In genomic region chr13:58994077-58994476, GRCh38 we compare ENCODE assay signal across 20 cellular contexts.
A peak's percentile ranks its signal among the peaks of the same experiment; 100 is the strongest.
DNase-seq lines count a peak whose midpoint lies in the region; TF ChIP-seq lines count a peak whose summit lies in the region.
"Had no signal": no experiment of that assay in that cellular context is flagged by ENCODE, and none has a peak within 500 bp of the region (broad histone marks: within the 10 kb centered on the region; RNA-seq: fewer than 3 reads in every experiment).

No MANE protein-coding gene starts in this region.

- POLR2A ChIA-PET in A673 (lab: Charles Lee; ENCODE audit: low non-redundant PET) = no interaction called here

- peaks cover 37% of the 10 kb centered on the region for H3K4me1 ChIP-seq in A673 (ENCODE audit: insufficient read depth, low read length, poor library complexity, severe bottlenecking)

- H3K27ac ChIP-seq in A673 (ENCODE audit: low read depth, low read length, poor library complexity, severe bottlenecking) = no peak overlapping the region
- H3K27ac ChIP-seq: C4-2B, GM23248, HL-60 had no signal

- H3K36me3 ChIP-seq in A673 (ENCODE audit: insufficient read depth, low read length, poor library complexity, severe bottlenecking) (no peaks in the 10 kb centered on the region), H7 (replicated peaks; ENCODE audit: control insufficient read depth, insufficient read depth, low read length) (no peaks in the 10 kb centered on the region)

- DNase-seq in A673 (ENCODE audit: low spot score) (peak; percentile 36), COLO829 (ENCODE audit: low spot score) (peak; percentile 52), SK-MEL-5 (ENCODE audit: low read depth, low spot score) (peak; percentile 87), foreskin melanocyte (peak; percentile 82), H7 (no peak), dermis blood vessel endothelial cell (no peak), HPDE6-E6E7 (ENCODE audit: extremely low spot score) (no peak), NCI-H2081 (lab: John Stamatoyannopoulos, UW) (no peak)
- DNase-seq: 8988T; Calu3; CD4-positive, alpha-beta T cell; DMS 273 treated with DMSO at 0.1 percent for 48 hours; DND-41; EL; GM23248; HCEC 1CT; IMR-90 had no signal

- no peak overlapping the region for H3K4me3 ChIP-seq in A673 (ENCODE audit: low read depth, low read length, poor library complexity, severe bottlenecking)
- H3K4me3 ChIP-seq in H7 (ENCODE audit: insufficient read depth, low read depth, low read length) = no peak overlapping the region
- H3K4me3 ChIP-seq: GM23248, K562 had no signal

- no TSS peak for BruUV-seq in A673 (replicated peaks; lab: Mats Ljungman, UMichigan)

- H3K27me3 ChIP-seq in A673 (replicated peaks; ENCODE audit: insufficient read depth, low read depth, low read length, poor library complexity) (no peaks in the 10 kb centered on the region), H7 (ENCODE audit: control insufficient read depth, insufficient read depth, low read length) (no peaks in the 10 kb centered on the region)

- in situ Hi-C loops in SK-MEL-5 (cut with HindIII; ENCODE audit: low pct_unique_long_range_greater_than_20kb, low sequenced_read_pairs) = no loop called here

- no peak for TF ChIP-seq CTCF in A673 (conservative IDR thresholded peaks at IDR 0.05; ENCODE audit: low read depth, low read length)

- no peaks in the 10 kb centered on the region for H3K9me3 ChIP-seq in A673 (ENCODE audit: low read depth, low read length, poor library complexity, severe bottlenecking)

- CTCF ChIA-PET in A673 (lab: Charles Lee) = no interaction called here

- intact Hi-C loops in A673 (cut with micrococcal nuclease; ENCODE audit: unreplicated experiment) = no loop called here

Comparison
In these comparisons a context has a peak if more than half of its experiments do, and no peak if none do; other contexts are left out.
1. DNase-seq: peak in A673 (single experiment), COLO829 (single experiment), SK-MEL-5 (single experiment) and foreskin melanocyte (single experiment); none in H7 (single experiment), dermis blood vessel endothelial cell (single experiment), HPDE6-E6E7 (single experiment) and NCI-H2081 (0 of 2).